ENCODE assay signal across 20 cellular contexts in genomic region chr22:21695432-21696085, GRCh38. TPM values are rescaled to one million over a fixed set of nuclear protein-coding genes. Genes with fewer than 3 reads are reported as not detected.
DNase-seq lines count a peak whose midpoint lies in the region; ATAC-seq, FAIRE-seq and TF ChIP-seq lines count a peak whose summit lies in the region.
"Had no signal": no experiment of that assay in that cellular context is flagged by ENCODE, and none has a peak within 500 bp of the region (broad histone marks: within the 10 kb centered on the region; RNA-seq: fewer than 3 reads in every experiment).

No MANE protein-coding gene starts in this region.

- intact Hi-C loops in K562 (cut with micrococcal nuclease) = no loop called here

- H3K9me1 ChIP-seq in K562 (ENCODE audit: control insufficient read depth, insufficient read depth, low read length) = peaks cover 3% of the 10 kb centered on the region

- H3K36me3 ChIP-seq in BLaER1 (peaks cover 91% of the 10 kb centered on the region), K562 (ENCODE audit: control insufficient read depth, insufficient read depth, low read length) (peaks cover 63% of the 10 kb centered on the region), tibial nerve (peaks cover 0 to 93% (median 8%) of the 10 kb centered on the region in 3 donors)

- TF ChIP-seq CTCF in K562 (IDR thresholded peaks at IDR 0.05 in 2 of 3, conservative IDR thresholded peaks at IDR 0.05 in 1 of 3; ENCODE audit: insufficient read depth in 2 of 3, low read depth in 1 of 3, low read length in 3 of 3) = no peak
- no peak for TF ChIP-seq CTCF in tibial nerve (IDR thresholded peaks at IDR 0.05)

- DNase-seq in activated T-cell treated with anti-CD3 and anti-CD28 coated beads, Interleukin-2, amount 50 U/mL, for 24 hours = no peak
- DNase-seq in activated T-cell treated with anti-CD3 and anti-CD28 coated beads, Interleukin-2, amount 50 U/mL, for 1 hour = no peak
- DNase-seq in K562 (ENCODE audit: extremely low read depth in 1 of 4, low spot score in 3 of 4) (peak in 1 of 4 experiments; percentile 58), naive B cell (no peak), tibial nerve (ENCODE audit: low spot score in 2 of 2) (no peak)
- DNase-seq in stimulated activated CD4-positive, alpha-beta T cell treated with anti-CD3 and anti-CD28 coated beads, Interleukin-4, amount 100 ng/mL, for 4 hours = no peak
- DNase-seq: 8988T, DMS 273 treated with DMSO at 0.1 percent for 48 hours, GF-D8, GOT3, KBM-7, NCI-H1417 treated with DMSO at 0.1 percent for 48 hours, NCI-H1930, NCI-H69 had no signal

- TF ChIP-seq POLR2A in K562 (conservative IDR thresholded peaks at IDR 0.05) (no peak), tibial nerve (IDR thresholded peaks at IDR 0.05) (no peak)

- WGBS in K562 (ENCODE audit: insufficient coverage, low coverage, missing lambda C conversion rate) = 76% methylated on average over 6 of the region's 6 CpGs
- 71 to 90% methylated on average over 5 to 6 of the region's 6 CpGs for WGBS in tibial nerve, 2 donors

- H3K4me3 ChIP-seq in BLaER1 = no peak overlapping the region
- no peak overlapping the region for H3K4me3 ChIP-seq in K562
- no peak overlapping the region for H3K4me3 ChIP-seq in tibial nerve
- H3K4me3 ChIP-seq: BLaER1 treated with 17β-estradiol and CSF1 and Interleukin-3, amounts not matched to agents 10 nM and 100 nM had no signal

- H2AFZ ChIP-seq in K562 (ENCODE audit: low read depth, low read length) = no peak overlapping the region

- H3K4me1 Mint-ChIP-seq in activated T-cell treated with anti-CD3 and anti-CD28 coated beads, Interleukin-2, amount 50 U/mL, for 24 hours (ENCODE audit: low read depth) = peaks cover 5% of the 10 kb centered on the region
- H3K4me1 Mint-ChIP-seq in naive B cell = peaks cover 1 to 24% (median 18%) of the 10 kb centered on the region in 3 donors

- no peak for ATAC-seq in K562
- ATAC-seq in naive B cell (ENCODE audit: low read depth in 2 of 2) = no peak
- ATAC-seq in GM21367 (IDR thresholded peaks at IDR 0.05; ENCODE audit: unreplicated experiment) = no peak

- peaks cover 60% of the 10 kb centered on the region for H3K4me1 ChIP-seq in BLaER1
- H3K4me1 ChIP-seq in K562 (replicated peaks in 1 of 2; ENCODE audit: control insufficient read depth in 2 of 2, insufficient read depth in 2 of 2, low read length in 2 of 2) = peaks cover 0 to 43% of the 10 kb centered on the region in 2 experiments; a peak in 2 of 5 replicates
- H3K4me1 ChIP-seq in tibial nerve = peaks cover 0 to 30% (median 0%) of the 10 kb centered on the region in 4 donors

- no peak for FAIRE-seq in K562 (lab: Jason Lieb, UNC)
- FAIRE-seq: GM12891, GM18507, RCC 7860 had no signal

- TF ChIP-seq EP300 in K562 (IDR thresholded peaks at IDR 0.05; ENCODE audit: low read length) (no peak), tibial nerve (IDR thresholded peaks at IDR 0.05) (no peak)

- in situ Hi-C loops in K562 (cut with MboI) = no loop called here

- H3K27ac ChIP-seq in BLaER1 = peak overlapping the region; percentile 26; the same call in 1 of the 2 replicates
- H3K27ac ChIP-seq in K562 (ENCODE audit: extremely low read depth, low read depth, low read length) = no peak overlapping the region
- H3K27ac ChIP-seq in tibial nerve = no peak overlapping the region

- H3K27me3 Mint-ChIP-seq in activated T-cell treated with anti-CD3 and anti-CD28 coated beads, Interleukin-2, amount 50 U/mL, for 24 hours = no peaks in the 10 kb centered on the region
- no peaks in the 10 kb centered on the region for H3K27me3 Mint-ChIP-seq in naive B cell

- H3K9ac ChIP-seq in BLaER1 = 0 out of 2 replicates have a peak overlapping the region, but pooled peaks have one; percentile 4
- peak overlapping the region in 1 of 2 experiments; percentile 46; a peak in 1 of 4 replicates for H3K9ac ChIP-seq in K562 (ENCODE audit: insufficient read depth in 1 of 2, low read depth in 2 of 2, low read length in 2 of 2)

- H3K4me2 ChIP-seq in BLaER1 (no peak overlapping the region), K562 (ENCODE audit: insufficient read depth, low read length) (no peak overlapping the region)

- H3K4me3 Mint-ChIP-seq in activated T-cell treated with anti-CD3 and anti-CD28 coated beads, Interleukin-2, amount 50 U/mL, for 24 hours = no peak overlapping the region
- H3K4me3 Mint-ChIP-seq in naive B cell = no peak overlapping the region

- no peak for TF ChIP-seq RAD21 in K562 (CRISPR knock-in tag; conservative IDR thresholded peaks at IDR 0.05 in 1 of 2, IDR thresholded peaks at IDR 0.05 in 1 of 2)

- no TSS peak for BruUV-seq in K562 (replicated peaks; lab: Mats Ljungman, UMichigan)

- POLR2A ChIA-PET in K562 (lab: Yijun Ruan, JAX) = interaction anchor here (0.6 to 8.8 kb wide), 8 partner anchors 8 to 242 kb away, joined by 3 to 111 read pairs (median 4); no protein-coding TSS in a partner anchor

- no peaks in the 10 kb centered on the region for H3K9me3 ChIP-seq in BLaER1
- H3K9me3 ChIP-seq in K562 (replicated peaks; ENCODE audit: control insufficient read depth, insufficient read depth, low read depth, low read length) = no peaks in the 10 kb centered on the region
- no peaks in the 10 kb centered on the region for H3K9me3 ChIP-seq in tibial nerve
- H3K9me3 ChIP-seq: BLaER1 treated with 17β-estradiol and CSF1 and Interleukin-3, amounts not matched to agents 10 nM and 100 nM had no signal

- H3K27me3 ChIP-seq in BLaER1 (no peaks in the 10 kb centered on the region), K562 (ENCODE audit: control insufficient read depth in 2 of 2, insufficient read depth in 2 of 2, low read length in 2 of 2) (no peaks in the 10 kb centered on the region), tibial nerve (no peaks in the 10 kb centered on the region)
- H3K27me3 ChIP-seq: BLaER1 treated with 17β-estradiol and CSF1 and Interleukin-3, amounts not matched to agents 10 nM and 100 nM had no signal

- H3K27ac Mint-ChIP-seq in activated T-cell treated with anti-CD3 and anti-CD28 coated beads, Interleukin-2, amount 50 U/mL, for 24 hours = peak overlapping the region; percentile 77
- H3K27ac Mint-ChIP-seq in naive B cell = peak overlapping the region in 4 of 6 donors; percentile 38 to 84 (median 64)

- CTCF ChIA-PET in K562 (lab: Yijun Ruan, JAX; ENCODE audit: low intra/inter-chr PET ratio) = no interaction called here

- peaks cover 22% of the 10 kb centered on the region; the same call in 1 of the 2 replicates for H4K20me1 ChIP-seq in BLaER1
- peaks cover 13% of the 10 kb centered on the region for H4K20me1 ChIP-seq in K562 (replicated peaks; ENCODE audit: control insufficient read depth, insufficient read depth, low read length)

- no peaks in the 10 kb centered on the region for H3K79me2 ChIP-seq in K562 (ENCODE audit: control insufficient read depth, insufficient read depth, low read length)

- H3K36me3 Mint-ChIP-seq in activated T-cell treated with anti-CD3 and anti-CD28 coated beads, Interleukin-2, amount 50 U/mL, for 24 hours (ENCODE audit: low read depth) = peaks cover 73% of the 10 kb centered on the region
- peaks cover 5 to 11% of the 10 kb centered on the region in 2 donors for H3K36me3 Mint-ChIP-seq in naive B cell

- H3K9me3 Mint-ChIP-seq in activated T-cell treated with anti-CD3 and anti-CD28 coated beads, Interleukin-2, amount 50 U/mL, for 24 hours = no peaks in the 10 kb centered on the region
- H3K9me3 Mint-ChIP-seq in naive B cell = peaks cover 0 to 2% (median 0%) of the 10 kb centered on the region in 7 donors

RNA-seq across cellular contexts. Expression of gene PPIL2, which starts 29.7 kb away (rescaled TPM):
- 1,132 and 1,539 TPM in 2 replicates for total RNA-seq in K562 (2011; cell fraction: chromatin; rRNA removed; ENCODE audit: low replicate concordance)
- total RNA-seq in K562 (2011; cell fraction: nucleolus; rRNA removed) = 736 and 826 TPM in 2 replicates
- 718 and 814 TPM in 2 replicates for total RNA-seq in K562 (2011; cell fraction: nucleoplasm; rRNA removed)
- total RNA-seq in K562 (2014; rRNA removed) (174 and 195 TPM in 2 replicates), K562 (2014; rRNA removed; fragmentation: Illumina TruSeq; extraction: Trizol) (104 and 115 TPM in 2 replicates), K562 (2015; rRNA removed; fragmentation: Illumina TruSeq; extraction: Trizol) (170 and 172 TPM in 2 replicates), K562 (2021) (251 and 267 TPM in 2 replicates), tibial nerve (10 to 100 TPM; 29.1 to 42.3 (median 31.5) TPM)
- polyA plus RNA-seq in K562 (2011; rRNA removed) (193 and 247 TPM in 2 replicates), K562 (2014; fragmentation: Illumina TruSeq; extraction: Trizol) (250 and 261 TPM in 2 replicates), K562 (2014; fragmentation: Nextera tagmentation; extraction: Ambion mirVana) (10 to 100 TPM; 13.2 to 28.8 TPM), K562 (2014; rRNA removed) (268 and 298 TPM in 2 replicates), naive B cell (ENCODE audit: low read depth in 6 of 6) (10 to 100 TPM; 19.7 to 35.4 (median 25.2) TPM)
- 143 and 211 TPM in 2 replicates for polyA plus RNA-seq in K562 (2011; cell fraction: cytosol; rRNA removed)
- polyA plus RNA-seq in K562 (2011; cell fraction: nucleus; rRNA removed) = 801 and 951 TPM in 2 replicates
- 185 and 193 TPM in 2 replicates for polyA plus RNA-seq in K562 (2012)
- 228 and 271 TPM in 2 replicates for polyA minus RNA-seq in K562 (2011; rRNA and poly(A)+ RNA removed)
- 95.6 and 98.4 TPM in 2 replicates for polyA minus RNA-seq in K562 (2011; cell fraction: cytosol; rRNA and poly(A)+ RNA removed)
- polyA minus RNA-seq in K562 (2011; cell fraction: nucleus; rRNA and poly(A)+ RNA removed) = 325 and 509 TPM in 2 replicates

RNA-seq across cellular contexts. Expression of gene YPEL1, which starts 40.0 kb away (rescaled TPM):
- 4.4 and 6.2 TPM in 2 replicates for total RNA-seq in K562 (2011; cell fraction: chromatin; rRNA removed; ENCODE audit: low replicate concordance)
- 3.0 TPM in 2 replicates for total RNA-seq in K562 (2011; cell fraction: nucleolus; rRNA removed)
- total RNA-seq in K562 (2011; cell fraction: nucleoplasm; rRNA removed) = 4.6 and 4.7 TPM in 2 replicates
- total RNA-seq in K562 (2014; rRNA removed) = 0.18 and 0.49 TPM in 2 replicates
- total RNA-seq in K562 (2014; rRNA removed; fragmentation: Illumina TruSeq; extraction: Trizol) = 0.41 and 0.47 TPM in 2 replicates
- 0.15 and 0.25 TPM in 2 replicates for total RNA-seq in K562 (2015; rRNA removed; fragmentation: Illumina TruSeq; extraction: Trizol)
- total RNA-seq in K562 (2021) = 0.53 and 0.54 TPM in 2 replicates
- 2.2 and 2.4 TPM in 2 replicates for polyA plus RNA-seq in K562 (2011; rRNA removed)
- polyA plus RNA-seq in K562 (2011; cell fraction: cytosol; rRNA removed) = 0.63 and 1.4 TPM in 2 replicates
- 1.9 and 2.6 TPM in 2 replicates for polyA plus RNA-seq in K562 (2011; cell fraction: nucleus; rRNA removed)
- polyA plus RNA-seq in K562 (2012) = 0.59 and 4.0 TPM in 2 replicates
- 0.46 TPM in 2 replicates for polyA plus RNA-seq in K562 (2014; fragmentation: Illumina TruSeq; extraction: Trizol)
- under 1 TPM; 0.07 to 0.10 TPM for polyA plus RNA-seq in K562 (2014; fragmentation: Nextera tagmentation; extraction: Ambion mirVana)
- 0.36 and 1.7 TPM in 2 replicates for polyA plus RNA-seq in K562 (2014; rRNA removed)
- 1.4 and 3.0 TPM in 2 replicates for polyA minus RNA-seq in K562 (2011; rRNA and poly(A)+ RNA removed)
- 0.46 and 0.67 TPM in 2 replicates for polyA minus RNA-seq in K562 (2011; cell fraction: cytosol; rRNA and poly(A)+ RNA removed)
- polyA minus RNA-seq in K562 (2011; cell fraction: nucleus; rRNA and poly(A)+ RNA removed) = 0.67 and 1.00 TPM in 2 replicates
- polyA plus RNA-seq in naive B cell (ENCODE audit: low read depth in 6 of 6) = 10 to 100 TPM; 16.6 to 37.2 (median 29.9) TPM
- 10 to 100 TPM in 3 of 4 donors, 1 to 10 TPM in 1; 6.3 to 43.1 (median 16.5) TPM for total RNA-seq in tibial nerve

RNA-seq across cellular contexts. Expression of gene SDF2L1, which starts 53.5 kb away (rescaled TPM):
- 72.2 and 221 TPM in 2 replicates for total RNA-seq in K562 (2011; cell fraction: chromatin; rRNA removed; ENCODE audit: low replicate concordance)
- 489 and 555 TPM in 2 replicates for total RNA-seq in K562 (2011; cell fraction: nucleolus; rRNA removed)
- total RNA-seq in K562 (2011; cell fraction: nucleoplasm; rRNA removed) = 263 and 279 TPM in 2 replicates
- 894 and 989 TPM in 2 replicates for total RNA-seq in K562 (2014; rRNA removed)
- total RNA-seq in K562 (2014; rRNA removed; fragmentation: Illumina TruSeq; extraction: Trizol) = 41.9 and 82.9 TPM in 2 replicates
- total RNA-seq in K562 (2015; rRNA removed; fragmentation: Illumina TruSeq; extraction: Trizol) = 135 and 153 TPM in 2 replicates
- total RNA-seq in K562 (2021) = 551 and 557 TPM in 2 replicates
- polyA plus RNA-seq in K562 (2011; rRNA removed) = 124 and 218 TPM in 2 replicates
- 273 and 603 TPM in 2 replicates for polyA plus RNA-seq in K562 (2011; cell fraction: cytosol; rRNA removed)
- 110 and 123 TPM in 2 replicates for polyA plus RNA-seq in K562 (2011; cell fraction: nucleus; rRNA removed)
- polyA plus RNA-seq in K562 (2012) = 384 and 632 TPM in 2 replicates
- 33.8 and 82.2 TPM in 2 replicates for polyA plus RNA-seq in K562 (2014; fragmentation: Illumina TruSeq; extraction: Trizol)
- polyA plus RNA-seq in K562 (2014; fragmentation: Nextera tagmentation; extraction: Ambion mirVana) = 10 to 100 TPM; 15.1 to 34.8 TPM
- 666 and 827 TPM in 2 replicates for polyA plus RNA-seq in K562 (2014; rRNA removed)
- 50.1 and 80.5 TPM in 2 replicates for polyA minus RNA-seq in K562 (2011; rRNA and poly(A)+ RNA removed)
- 107 and 114 TPM in 2 replicates for polyA minus RNA-seq in K562 (2011; cell fraction: cytosol; rRNA and poly(A)+ RNA removed)
- polyA minus RNA-seq in K562 (2011; cell fraction: nucleus; rRNA and poly(A)+ RNA removed) = 37.7 and 69.6 TPM in 2 replicates
- 10 to 100 TPM; 36.9 to 69.4 (median 39.1) TPM for polyA plus RNA-seq in naive B cell (ENCODE audit: low read depth in 6 of 6)
- 10 to 100 TPM; 11.4 to 62.7 (median 31.5) TPM for total RNA-seq in tibial nerve
